8 cellular contexts compared by ENCODE assay signal in the genomic region with DNA sequence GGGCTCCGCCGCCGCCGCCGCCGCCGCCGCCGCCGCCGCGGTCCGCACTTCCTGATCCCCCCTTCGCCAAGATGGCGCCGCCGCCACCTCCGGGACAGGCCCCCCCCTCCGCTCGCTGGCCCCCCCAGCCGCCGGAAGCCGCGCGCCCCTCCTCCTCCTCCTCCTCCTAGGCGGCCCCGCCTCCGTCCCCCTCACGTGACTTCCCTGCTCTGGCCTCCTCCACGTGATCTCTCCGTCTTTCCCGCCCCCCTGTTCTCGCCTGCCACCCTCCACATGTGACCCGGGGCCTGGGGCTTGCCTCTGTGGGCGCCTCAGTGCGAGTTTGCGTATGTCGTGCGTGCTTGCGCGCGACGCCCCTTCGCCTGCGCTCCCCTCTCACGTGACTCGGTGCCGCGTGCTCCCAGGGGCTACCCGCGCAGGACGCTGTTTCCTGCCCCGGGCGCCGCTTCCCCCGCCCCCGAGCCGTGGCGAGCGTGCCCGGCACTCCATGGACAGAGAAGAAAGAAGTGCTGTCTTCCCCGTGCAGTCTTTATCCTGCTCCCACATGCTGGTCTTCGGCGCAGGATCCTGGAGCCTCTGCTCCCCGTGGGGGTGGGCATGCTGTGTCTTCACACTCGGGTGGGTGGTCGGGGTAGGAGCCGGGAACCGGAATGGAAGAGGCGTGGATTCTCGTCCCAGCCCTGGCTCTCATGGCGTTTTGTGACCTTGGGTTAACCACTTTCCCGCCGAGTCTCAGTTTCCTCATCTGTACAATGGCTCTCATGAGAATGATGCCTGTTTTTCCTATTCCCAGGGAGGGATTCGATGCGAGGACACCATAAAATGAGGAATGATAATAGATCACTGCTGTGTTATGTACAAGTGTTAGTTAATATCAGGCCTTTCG. TPM values are rescaled to one million over a fixed set of nuclear protein-coding genes. Genes with fewer than 3 reads are reported as not detected.
DNase-seq lines count a peak whose midpoint lies in the region; ATAC-seq, FAIRE-seq and TF ChIP-seq lines count a peak whose summit lies in the region.

A gene (minus strand): TSS at position 53 of the 886 bp plus-strand sequence. CDS start 109 bp downstream, outside the sequence.

- H4K91ac ChIP-seq in H1 (replicated peaks; ENCODE audit: insufficient read length, low read length), result peak within 1 kb of the TSS; percentile 95
- peak within 1 kb of the TSS; percentile 97 for H4K91ac ChIP-seq in mesenchymal stem cell (ENCODE audit: low read length)

- H3K56ac ChIP-seq in H1 (replicated peaks; ENCODE audit: insufficient read length, low read depth, low read length), result peak within 1 kb of the TSS; percentile 32

- H3K9ac ChIP-seq in H1 (replicated peaks in 1 of 4; ENCODE audit: extremely low read depth in 1 of 4, low read depth in 3 of 4, low read length in 3 of 4), result peak within 1 kb of the TSS in 3 of 4 experiments; percentile 21 to 90 (median 70); a peak in 6 of 7 replicates
- peak within 1 kb of the TSS; percentile 91 for H3K9ac ChIP-seq in mesenchymal stem cell (ENCODE audit: low read length)

- peaks cover 7 to 31% of the 10 kb centered on the region in 2 experiments; a peak in 3 of 4 replicates for H3K79me2 ChIP-seq in H1 (ENCODE audit: control insufficient read depth in 1 of 2, insufficient read depth in 2 of 2, low read length in 2 of 2)

- H3K4me3 ChIP-seq in H1 (ENCODE audit: extremely low read depth in 1 of 4, insufficient read depth in 2 of 4, low read depth in 3 of 4, low read length in 4 of 4) (peak within 1 kb of the TSS; percentile 52 to 92 (median 82)), mesenchymal stem cell (ENCODE audit: insufficient read depth in 1 of 2, low read depth in 1 of 2, low read length in 2 of 2) (peak within 1 kb of the TSS; percentile 84 to 89)

- DNase-seq in COLO829 (ENCODE audit: low spot score) (peak; percentile 98), HTR-8/SVneo (ENCODE audit: insufficient read length, low spot score) (peak; percentile 94), NOMO-1 treated with dmso at 0.1 percent for 144 hours (lab: John Stamatoyannopoulos, UW; ENCODE audit: unreplicated experiment) (peak; percentile 100), H1 (ENCODE audit: low read depth in 1 of 2, low spot score in 2 of 2) (peak; percentile 91 to 94), mesenchymal stem cell (peak; percentile 99)
- DNase-seq in activated CD8-positive, alpha-beta memory T cell treated with anti-CD3 and anti-CD28 coated beads for 48 hours (ENCODE audit: low read depth in 2 of 3, low spot score in 2 of 3), result peak; percentile 94 to 99 (median 97)
- peak; percentile 99 for DNase-seq in stimulated activated CD8-positive, alpha-beta memory T cell treated with anti-CD3 and anti-CD28 coated beads, Interleukin-12 subunit alpha, Interleukin-12 subunit beta, amount 100 ng/mL, for 4 hours (ENCODE audit: low read depth)

- H3K18ac ChIP-seq in H1 (ENCODE audit: extremely low read depth, low read length) (peak within 1 kb of the TSS; percentile 73), mesenchymal stem cell (ENCODE audit: low read depth in 1 of 2, low read length in 2 of 2) (peak within 1 kb of the TSS; percentile 78 to 89)

- H3K4ac ChIP-seq in H1 (replicated peaks; ENCODE audit: insufficient read length, low read depth, low read length) (peak within 1 kb of the TSS; percentile 54), mesenchymal stem cell (ENCODE audit: low read depth in 1 of 2, low read length in 2 of 2) (peak within 1 kb of the TSS; percentile 75)

- peak within 1 kb of the TSS; percentile 81 to 99 for H3K4me2 ChIP-seq in H1 (ENCODE audit: insufficient read depth in 1 of 2, low read depth in 2 of 2, low read length in 2 of 2)
- H3K4me2 ChIP-seq in mesenchymal stem cell (ENCODE audit: low read length, poor library complexity, severe bottlenecking), result peak within 1 kb of the TSS; percentile 75

- 0 out of 2 replicates have a peak within 1 kb of the TSS, but pooled peaks have one; percentile 20 for H2BK15ac ChIP-seq in H1 (ENCODE audit: low read length)
- H2BK15ac ChIP-seq in mesenchymal stem cell (ENCODE audit: low read depth, poor library complexity, severe bottlenecking), result peak within 1 kb of the TSS; percentile 90

- peak within 1 kb of the TSS; percentile 42 for H3K27ac ChIP-seq in H1 (ENCODE audit: low read depth, low read length)
- H3K27ac ChIP-seq in mesenchymal stem cell (ENCODE audit: low read length, poor library complexity, severe bottlenecking), result peak within 1 kb of the TSS; percentile 89

- H3K4me1 ChIP-seq in H1 (replicated peaks in 1 of 4; ENCODE audit: control insufficient read depth in 3 of 4, insufficient read depth in 4 of 4, low read length in 3 of 4) (peaks cover 5 to 14% (median 7%) of the 10 kb centered on the region in 4 experiments; a peak in 5 of 7 replicates), mesenchymal stem cell (ENCODE audit: control insufficient read depth, insufficient read depth, low read depth, low read length) (peaks cover 13% of the 10 kb centered on the region)

- no peak within 1 kb of the TSS; the same call in 1 of the 2 replicates for H2BK20ac ChIP-seq in H1 (ENCODE audit: low read length)

- peaks cover 10% of the 10 kb centered on the region for H3K23me2 ChIP-seq in H1 (ENCODE audit: low read depth, low read length)

- H4K20me1 ChIP-seq in H1 (replicated peaks in 1 of 2; ENCODE audit: control insufficient read depth in 1 of 2, insufficient read depth in 2 of 2, low read length in 2 of 2), result peaks cover 2 to 3% of the 10 kb centered on the region in 2 experiments

- no peak for FAIRE-seq in HTR-8/SVneo (lab: Jason Lieb, UNC)
- FAIRE-seq in H1 (lab: Jason Lieb, UNC), result no peak

- POLR2A ChIA-PET in H1 (lab: Charles Lee; ENCODE audit: partially characterized antibody), result interaction anchor here (0.7 to 1.1 kb wide), 5 partner anchors 9 to 412 kb away, joined by 3 to 4 read pairs (median 3); a partner anchor contains a TSS

- H3K23ac ChIP-seq in H1 (ENCODE audit: insufficient read length) (no peak within 1 kb of the TSS), mesenchymal stem cell (ENCODE audit: low read length in 2 of 2) (no peak within 1 kb of the TSS)

- H2AK5ac ChIP-seq in H1 (ENCODE audit: low read depth, low read length) (no peak within 1 kb of the TSS; the same call in 1 of the 2 replicates), mesenchymal stem cell (ENCODE audit: low read length, severe bottlenecking) (no peak within 1 kb of the TSS)

- H2BK5ac ChIP-seq in H1 (ENCODE audit: low read depth, low read length) (peak within 1 kb of the TSS; percentile 71; the same call in 1 of the 2 replicates), mesenchymal stem cell (ENCODE audit: low read depth, low read length, poor library complexity, severe bottlenecking) (peak within 1 kb of the TSS; percentile 53)

- H3K27me3 ChIP-seq in H1 (replicated peaks in 1 of 4; ENCODE audit: control insufficient read depth in 3 of 4, extremely low read depth in 1 of 4, insufficient read depth in 3 of 4, low read length in 3 of 4), result no peaks in the 10 kb centered on the region
- no peaks in the 10 kb centered on the region for H3K27me3 ChIP-seq in mesenchymal stem cell (ENCODE audit: control insufficient read depth in 1 of 2, insufficient read depth in 1 of 2, low read length in 2 of 2)

- no peak; a peak in 1 of 3 replicates for TF ChIP-seq POLR2A in H1 (IDR thresholded peaks at IDR 0.05; ENCODE audit: control extremely low read depth in 1 of 2, low read depth in 2 of 2, low read length in 2 of 2)

- TF ChIP-seq RAD21 in H1 (IDR thresholded peaks at IDR 0.05 in 1 of 2, conservative IDR thresholded peaks at IDR 0.05 in 1 of 2; ENCODE audit: low read depth in 2 of 2, low read length in 2 of 2), result no peak

- no peak within 1 kb of the TSS for H2BK120ac ChIP-seq in H1 (replicated peaks; ENCODE audit: low read depth, low read length)
- H2BK120ac ChIP-seq in mesenchymal stem cell (ENCODE audit: low read depth, low read length), result peak within 1 kb of the TSS; percentile 95

- peak; percentile 79 for ATAC-seq in GM21367 (IDR thresholded peaks at IDR 0.05; ENCODE audit: unreplicated experiment)

- H3K79me1 ChIP-seq in H1 (ENCODE audit: low read depth, low read length) (peaks cover 6% of the 10 kb centered on the region), mesenchymal stem cell (replicated peaks; ENCODE audit: low read length, poor library complexity, severe bottlenecking) (peaks cover 15% of the 10 kb centered on the region)

- H2BK12ac ChIP-seq in H1 (ENCODE audit: low read depth, low read length), result peak within 1 kb of the TSS; percentile 81
- H2BK12ac ChIP-seq in mesenchymal stem cell (ENCODE audit: low read length in 2 of 2), result peak within 1 kb of the TSS in 1 of 2 experiments; percentile 61

- CTCF ChIA-PET in H1 (lab: Charles Lee; ENCODE audit: partially characterized antibody), result interaction anchor here (0.7 to 2.0 kb wide), 24 partner anchors 10 to 460 kb away, joined by 3 to 15 read pairs (median 4); a partner anchor contains a TSS

- no peak; a peak in 1 of 3 replicates for TF ChIP-seq EP300 in H1 (IDR thresholded peaks at IDR 0.05; ENCODE audit: borderline replicate concordance in 1 of 2, low read depth in 2 of 2, low read length in 2 of 2)

- WGBS in H1 (ENCODE audit: extremely low coverage in 1 of 2, insufficient coverage in 1 of 2, insufficient read length in 1 of 2, insufficient replicate concordance in 2 of 2, low coverage in 1 of 2, low lambda C conversion rate in 2 of 2, missing lambda C conversion rate in 1 of 2), 2 experiments, result 8% methylated on average over 47 of the region's 77 CpGs; no CpG with 5 or more reads in 1 of the 2 experiments
- WGBS in mesenchymal stem cell, result 2% methylated on average over 63 of the region's 77 CpGs

- H3K9me3 ChIP-seq in H1 (ENCODE audit: insufficient read depth in 2 of 2, low read depth in 1 of 2, low read length in 1 of 2), result no peaks in the 10 kb centered on the region
- H3K9me3 ChIP-seq in mesenchymal stem cell (ENCODE audit: control insufficient read depth, low read length), result no peaks in the 10 kb centered on the region

- no peak for TF ChIP-seq CTCF in H1 (IDR thresholded peaks at IDR 0.05; ENCODE audit: control extremely low read depth in 1 of 3, insufficient read depth in 1 of 3, low read depth in 1 of 3, low read length in 3 of 3)

- H2AFZ ChIP-seq in H1 (ENCODE audit: low read length) (0 out of 2 replicates have a peak within 1 kb of the TSS, but pooled peaks have one; percentile 35), mesenchymal stem cell (ENCODE audit: low read depth, low read length) (peak within 1 kb of the TSS; percentile 62)

- H4K5ac ChIP-seq in H1 (ENCODE audit: insufficient read length, low read depth, low read length), result peak within 1 kb of the TSS; percentile 18

- no peak within 1 kb of the TSS for H3K14ac ChIP-seq in H1 (ENCODE audit: insufficient read length)
- H3K14ac ChIP-seq in mesenchymal stem cell (ENCODE audit: low read length in 2 of 2), result peak within 1 kb of the TSS; percentile 87 to 96

- H4K8ac ChIP-seq in H1 (ENCODE audit: extremely low read depth, insufficient read depth, low read length) (peak within 1 kb of the TSS; percentile 87), mesenchymal stem cell (ENCODE audit: low read length) (peak within 1 kb of the TSS; percentile 95)

- H3K36me3 ChIP-seq in H1 (ENCODE audit: control insufficient read depth in 2 of 4, insufficient read depth in 4 of 4, low read length in 3 of 4) (peaks cover 8 to 21% (median 20%) of the 10 kb centered on the region in 4 experiments), mesenchymal stem cell (ENCODE audit: control insufficient read depth in 1 of 2, insufficient read depth in 2 of 2, low read depth in 1 of 2, low read length in 2 of 2) (peaks cover 15 to 23% of the 10 kb centered on the region in 2 experiments)

RNA-seq across cellular contexts. Expression of the gene that starts here (rescaled TPM):
- total RNA-seq in H1 (2021; fragmentation: NEBNext Ultra II Directional; extraction: Animal tissue kit (Norgen Biotek cat#: 25700)), result 71.7 and 95.8 TPM in 2 replicates
- polyA plus RNA-seq in H1 (2011; rRNA removed), result 10.2 and 13.2 TPM in 2 replicates
- polyA plus RNA-seq in H1 (2011; cell fraction: cytosol; rRNA removed), result 14.9 TPM
- polyA plus RNA-seq in H1 (2011; cell fraction: nucleus; rRNA removed), result 15.0 TPM
- 40.2 to 97.4 TPM (median 59.8 TPM) in 4 replicates for polyA plus RNA-seq in H1 (2012, experiment 1 of 2)
- 21.1 TPM for polyA plus RNA-seq in H1 (2012, experiment 2 of 2)
- 39.5 TPM for polyA plus RNA-seq in H1 (2013, experiment 1 of 2)
- polyA plus RNA-seq in H1 (2013, experiment 2 of 2), result 41.9 TPM
- polyA minus RNA-seq in H1 (2011; rRNA and poly(A)+ RNA removed), result 8.2 and 11.3 TPM in 2 replicates
- polyA minus RNA-seq in H1 (2011; cell fraction: cytosol; rRNA and poly(A)+ RNA removed), result 11.2 TPM
- 17.2 TPM for polyA minus RNA-seq in H1 (2011; cell fraction: nucleus; rRNA and poly(A)+ RNA removed)
- polyA plus RNA-seq in mesenchymal stem cell (2013, experiment 1 of 2), result 51.6 TPM
- polyA plus RNA-seq in mesenchymal stem cell (2013, experiment 2 of 2), result 50.8 TPM

Comparison
In these comparisons a context has a peak if more than half of its experiments do, and no peak if none do; other contexts are left out.
1. Peak in every context shown above with its lines: DNase-seq, ATAC-seq, H3K4me3 ChIP-seq and H3K27ac ChIP-seq.